26 cellular contexts compared by ENCODE assay signal in the genomic region with DNA sequence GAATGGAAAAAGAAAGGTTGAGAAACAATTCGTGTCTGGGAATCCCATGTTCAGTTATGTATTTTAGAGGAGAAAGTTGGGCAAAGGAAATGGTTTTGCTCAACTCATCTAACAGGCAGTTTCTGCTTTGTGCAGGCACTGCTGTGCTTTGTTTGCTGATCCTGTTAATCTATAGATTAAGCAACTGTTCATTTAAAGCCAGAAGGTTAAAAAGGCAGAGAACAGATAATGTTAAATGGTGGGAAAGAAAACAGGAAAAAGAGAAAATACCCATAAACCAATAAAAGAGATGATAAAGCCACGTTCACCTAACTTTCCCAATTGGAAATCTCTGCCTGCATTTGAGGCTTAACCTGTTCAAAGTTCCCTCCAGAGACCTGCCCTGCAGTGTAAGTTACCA.
A peak's percentile ranks its signal among the peaks of the same experiment; 100 is the strongest.
DNase-seq lines count a peak whose midpoint lies in the region; ATAC-seq and TF ChIP-seq lines count a peak whose summit lies in the region.
"Had no signal": no experiment of that assay in that cellular context is flagged by ENCODE, and none has a peak within 500 bp of the region (broad histone marks: within the 10 kb centered on the region; RNA-seq: fewer than 3 reads in every experiment).

No MANE protein-coding gene starts in this region.

- ATAC-seq in HG03469 (IDR thresholded peaks at IDR 0.05; ENCODE audit: unreplicated experiment) = no peak
- ATAC-seq: gastrocnemius medialis; naive thymus-derived CD8-positive, alpha-beta T cell had no signal

- H3K9ac ChIP-seq in trophoblast cell (ENCODE audit: low read length) = no peak overlapping the region

- H3K79me2 ChIP-seq in trophoblast cell (ENCODE audit: control insufficient read depth, insufficient read depth, low read length, poor library complexity) = no peaks in the 10 kb centered on the region

- peaks cover 10% of the 10 kb centered on the region; the same call in 1 of the 2 replicates for H3K4me1 ChIP-seq in HEK293 (ENCODE audit: control insufficient read depth, insufficient read depth, low read length)
- peaks cover 10 to 11% of the 10 kb centered on the region in 2 experiments for H3K4me1 ChIP-seq in trophoblast cell (ENCODE audit: control insufficient read depth in 1 of 2, insufficient read depth in 2 of 2, low read length in 2 of 2)
- H3K4me1 ChIP-seq in right atrium auricular region = peaks cover 0 to 8% of the 10 kb centered on the region in 2 donors
- peaks cover 14% of the 10 kb centered on the region for H3K4me1 ChIP-seq in HAP-1
- H3K4me1 ChIP-seq: gastrocnemius medialis, left ventricle myocardium inferior had no signal

- in situ Hi-C loops in HAP-1 (cut with MboI; ENCODE audit: low sequenced_read_pairs) = no loop called here

- no peak overlapping the region for H4K12ac ChIP-seq in trophoblast cell (ENCODE audit: low read depth, low read length)

- no peak overlapping the region for H3K14ac ChIP-seq in trophoblast cell (ENCODE audit: low read length)

- peak overlapping the region; percentile 59 for H3K4ac ChIP-seq in trophoblast cell (ENCODE audit: low read depth, low read length)

- H2BK5ac ChIP-seq in trophoblast cell (ENCODE audit: low read depth, low read length, poor library complexity) = no peak overlapping the region

- no CpG with 5 or more reads among the region's 2 CpGs for WGBS in trophoblast cell (ENCODE audit: extremely low coverage, insufficient coverage, insufficient read length)

- POLR2A ChIA-PET in HEK293 (lab: Yijun Ruan, JAX) = no interaction called here

- H2BK120ac ChIP-seq in trophoblast cell (ENCODE audit: insufficient read depth, low read length, poor library complexity) = no peak overlapping the region

- peaks cover 5% of the 10 kb centered on the region for H3K79me1 ChIP-seq in trophoblast cell (ENCODE audit: low read length)

- H4K91ac ChIP-seq in trophoblast cell (ENCODE audit: low read depth, low read length) = no peak overlapping the region

- H2AK5ac ChIP-seq in trophoblast cell (ENCODE audit: low read length) = no peak overlapping the region

- H4K8ac ChIP-seq in trophoblast cell (ENCODE audit: low read depth, low read length) = no peak overlapping the region

- DNase-seq in OCI-M1 (lab: John Stamatoyannopoulos, UW) (peak; percentile 18), epithelial cell of prostate (ENCODE audit: low read depth, low spot score) (no peak), trophoblast cell (no peak), right atrium auricular region (ENCODE audit: low spot score) (no peak), HAP-1 (ENCODE audit: low spot score in 2 of 2) (no peak)
- DNase-seq: activated CD4-positive, alpha-beta T cell treated with anti-CD3 and anti-CD28 coated beads for 4 hours; activated T-cell treated with anti-CD3 and anti-CD28 coated beads for 4 hours; aorta; Caco-2; cortex of kidney; DMS79 treated with DMSO at 0.1 percent for 48 hours; gastrocnemius medialis; GF-D8; HFFc6; left ventricle myocardium inferior; naive thymus-derived CD8-positive, alpha-beta T cell; NCI-H1105 treated with DMSO at 0.1 percent for 48 hours; NCI-H526; ovary; retina; RPMI8226; stimulated activated CD4-positive, alpha-beta T cell treated with anti-CD3 and anti-CD28 coated beads, Interleukin-2, amount 100 ng/mL, for 24 hours; transverse colon had no signal

- no peak overlapping the region for H3K27ac ChIP-seq in HEK293 (ENCODE audit: extremely low read depth, low read depth, low read length)
- H3K27ac ChIP-seq in epithelial cell of prostate = peak overlapping the region; percentile 76
- H3K27ac ChIP-seq in trophoblast cell (ENCODE audit: low read depth, low read length) = no peak overlapping the region
- no peak overlapping the region for H3K27ac ChIP-seq in right atrium auricular region
- H3K27ac ChIP-seq: C4-2B, gastrocnemius medialis, left ventricle myocardium inferior, ovary, transverse colon had no signal

- H3K18ac ChIP-seq in trophoblast cell (ENCODE audit: low read length) = no peak overlapping the region

- H2BK12ac ChIP-seq in trophoblast cell (ENCODE audit: low read length) = no peak overlapping the region

- H3K4me2 ChIP-seq in trophoblast cell (ENCODE audit: low read length) = no peak overlapping the region

- no peaks in the 10 kb centered on the region for H3K9me3 ChIP-seq in HEK293 (ENCODE audit: control insufficient read depth, insufficient read depth, low read depth, low read length)
- no peaks in the 10 kb centered on the region for H3K9me3 ChIP-seq in trophoblast cell (ENCODE audit: insufficient read depth, low read depth, low read length)
- no peaks in the 10 kb centered on the region for H3K9me3 ChIP-seq in right atrium auricular region
- no peaks in the 10 kb centered on the region for H3K9me3 ChIP-seq in HAP-1
- H3K9me3 ChIP-seq: Caco-2, gastrocnemius medialis, left ventricle myocardium inferior, ovary, transverse colon had no signal

- H3K36me3 ChIP-seq in HEK293 (ENCODE audit: control insufficient read depth in 2 of 2, insufficient read depth in 1 of 2, low read length in 2 of 2) (peaks cover 5 to 6% of the 10 kb centered on the region in 2 experiments; a peak in 2 of 3 replicates), trophoblast cell (ENCODE audit: control insufficient read depth in 1 of 2, insufficient read depth in 2 of 2, low read length in 2 of 2) (no peaks in the 10 kb centered on the region), right atrium auricular region (no peaks in the 10 kb centered on the region), HAP-1 (replicated peaks) (no peaks in the 10 kb centered on the region; the same call in 1 of the 2 replicates)
- H3K36me3 ChIP-seq: gastrocnemius medialis, ovary, transverse colon had no signal

- no peak overlapping the region for H2AFZ ChIP-seq in trophoblast cell (ENCODE audit: insufficient read depth, low read length, poor library complexity)

- H3K23ac ChIP-seq in trophoblast cell (ENCODE audit: low read length) = no peak overlapping the region

- TF ChIP-seq CTCF in HEK293 (tag by site-specific recombination; IDR thresholded peaks at IDR 0.05) (no peak), right atrium auricular region (IDR thresholded peaks at IDR 0.05) (no peak)

- CTCF ChIA-PET in HEK293 (lab: Yijun Ruan, JAX) = no interaction called here

- H3K27me3 ChIP-seq in trophoblast cell (ENCODE audit: insufficient read depth, low read length) (no peaks in the 10 kb centered on the region), right atrium auricular region (no peaks in the 10 kb centered on the region), HAP-1 (ENCODE audit: low read depth) (no peaks in the 10 kb centered on the region)
- H3K27me3 ChIP-seq: gastrocnemius medialis, ovary, transverse colon had no signal

- H3K4me3 ChIP-seq in HEK293 (ENCODE audit: low read depth, low read length) = no peak overlapping the region
- no peak overlapping the region for H3K4me3 ChIP-seq in trophoblast cell (ENCODE audit: low read depth, low read length)
- no peak overlapping the region for H3K4me3 ChIP-seq in right atrium auricular region
- no peak overlapping the region for H3K4me3 ChIP-seq in HAP-1
- H3K4me3 ChIP-seq: gastrocnemius medialis, left ventricle myocardium inferior, ovary, transverse colon had no signal

TF ChIP-seq in HEK293, 187 proteins besides CTCF, POLR2A, EP300 and RAD21:
- TF ChIP-seq FEZF1 (tag by site-specific recombination; IDR thresholded peaks at IDR 0.05) (peak; percentile 98), OSR2 (tag by site-specific recombination; IDR thresholded peaks at IDR 0.05) (no peak), ZNF664 (tag by site-specific recombination; IDR thresholded peaks at IDR 0.05) (peak; percentile 79), ZBTB17 (tag by site-specific recombination; IDR thresholded peaks at IDR 0.05) (peak; percentile 55), ZNF768 (tag by site-specific recombination; IDR thresholded peaks at IDR 0.05) (0 out of 2 replicates have a peak, but pooled peaks have one; percentile 20), ZNF530 (tag by site-specific recombination; IDR thresholded peaks at IDR 0.05; ENCODE audit: low read depth) (no peak), TRIM28 (IDR thresholded peaks at IDR 0.05; ENCODE audit: borderline replicate concordance, low read length) (0 out of 2 replicates have a peak, but pooled peaks have one; percentile 15), GLI2 (tag by site-specific recombination; IDR thresholded peaks at IDR 0.05; ENCODE audit: borderline replicate concordance, low read depth) (no peak), PRDM1 (tag by site-specific recombination; IDR thresholded peaks at IDR 0.05) (peak; percentile 84), ZSCAN16 (tag by site-specific recombination; IDR thresholded peaks at IDR 0.05) (0 out of 2 replicates have a peak, but pooled peaks have one; percentile 73)
- TF ChIP-seq, protein P1, sequence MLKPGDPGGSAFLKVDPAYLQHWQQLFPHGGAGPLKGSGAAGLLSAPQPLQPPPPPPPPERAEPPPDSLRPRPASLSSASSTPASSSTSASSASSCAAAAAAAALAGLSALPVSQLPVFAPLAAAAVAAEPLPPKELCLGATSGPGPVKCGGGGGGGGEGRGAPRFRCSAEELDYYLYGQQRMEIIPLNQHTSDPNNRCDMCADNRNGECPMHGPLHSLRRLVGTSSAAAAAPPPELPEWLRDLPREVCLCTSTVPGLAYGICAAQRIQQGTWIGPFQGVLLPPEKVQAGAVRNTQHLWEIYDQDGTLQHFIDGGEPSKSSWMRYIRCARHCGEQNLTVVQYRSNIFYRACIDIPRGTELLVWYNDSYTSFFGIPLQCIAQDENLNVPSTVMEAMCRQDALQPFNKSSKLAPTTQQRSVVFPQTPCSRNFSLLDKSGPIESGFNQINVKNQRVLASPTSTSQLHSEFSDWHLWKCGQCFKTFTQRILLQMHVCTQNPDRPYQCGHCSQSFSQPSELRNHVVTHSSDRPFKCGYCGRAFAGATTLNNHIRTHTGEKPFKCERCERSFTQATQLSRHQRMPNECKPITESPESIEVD (tag by site-specific recombination; IDR thresholded peaks at IDR 0.05) = peak; percentile 75
